ENCODE assay signal across 17 cellular contexts in the genomic region with DNA sequence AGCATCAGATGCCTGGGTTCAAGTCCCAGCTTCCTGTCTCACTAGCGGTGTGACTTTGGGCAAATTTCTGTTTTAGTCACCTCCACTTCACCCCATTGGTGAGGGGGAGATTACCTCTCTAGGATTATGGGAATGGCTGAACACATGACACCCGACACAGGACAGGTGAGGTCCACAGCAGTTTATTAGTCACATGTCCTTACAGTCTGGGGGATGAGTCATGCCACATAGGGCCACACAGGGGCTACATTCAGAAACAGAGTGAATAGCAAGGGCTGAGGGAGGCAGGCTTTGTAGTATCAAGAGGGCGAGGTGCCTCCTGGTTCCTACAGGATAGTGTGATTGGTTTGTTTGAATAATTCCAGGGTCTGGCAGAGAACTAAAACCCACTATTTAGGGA. TPM values are rescaled to one million over a fixed set of nuclear protein-coding genes. Genes with fewer than 3 reads are reported as not detected.
DNase-seq lines count a peak whose midpoint lies in the region; ATAC-seq, FAIRE-seq and TF ChIP-seq lines count a peak whose summit lies in the region.
"Had no signal": no experiment of that assay in that cellular context is flagged by ENCODE, and none has a peak within 500 bp of the region (broad histone marks: within the 10 kb centered on the region; RNA-seq: fewer than 3 reads in every experiment).

No MANE protein-coding gene starts in this region.

- H3K4me3 ChIP-seq in HepG2 (replicated peaks in 1 of 3; ENCODE audit: insufficient read depth in 1 of 3, low read depth in 2 of 3, low read length in 3 of 3) (no peak overlapping the region), right lobe of liver (no peak overlapping the region)

- FAIRE-seq in HepG2 (lab: Jason Lieb, UNC) (no peak), urothelium cell line (lab: Jason Lieb, UNC) (peak; percentile 9)

- BruUV-seq in HepG2 (replicated peaks; lab: Mats Ljungman, UMichigan) = no TSS peak

- ATAC-seq in HepG2 (no peak), right lobe of liver (no peak), HG03565 (IDR thresholded peaks at IDR 0.05; ENCODE audit: unreplicated experiment) (no peak)

- H3K4me1 ChIP-seq in HepG2 (ENCODE audit: insufficient read depth, low read length) (no peaks in the 10 kb centered on the region), right lobe of liver (no peaks in the 10 kb centered on the region)

- H3K27ac ChIP-seq in HepG2 (ENCODE audit: extremely low read length, insufficient read depth, low read length) (no peak overlapping the region), right lobe of liver (no peak overlapping the region)

- TF ChIP-seq CTCF in HepG2 (CRISPR knock-in tag; IDR thresholded peaks at IDR 0.05) (no peak), right lobe of liver (IDR thresholded peaks at IDR 0.05) (no peak)

- WGBS in HepG2 (ENCODE audit: low lambda C conversion rate) = 7% methylated on average over 2 of the region's 3 CpGs
- WGBS in right lobe of liver (ENCODE audit: insufficient coverage, low coverage, low lambda C conversion rate, missing lambda C conversion rate) = 79% methylated on average over 2 of the region's 3 CpGs

- TF ChIP-seq POLR2A in HepG2 (IDR thresholded peaks at IDR 0.05; ENCODE audit: insufficient read depth in 1 of 2, low read depth in 2 of 2, low read length in 2 of 2) (no peak), right lobe of liver (IDR thresholded peaks at IDR 0.05) (no peak)

- no peaks in the 10 kb centered on the region for H4K20me1 ChIP-seq in HepG2 (ENCODE audit: insufficient read depth, low read length)

- TF ChIP-seq RAD21 in HepG2 (CRISPR knock-in tag; IDR thresholded peaks at IDR 0.05) = no peak

- no peak overlapping the region for H3K4me2 ChIP-seq in HepG2 (ENCODE audit: low read depth, low read length)

- H3K27me3 ChIP-seq in HepG2 (ENCODE audit: control insufficient read depth in 1 of 2, insufficient read depth in 2 of 2, low read length in 2 of 2) = peaks cover 0 to 11% of the 10 kb centered on the region in 2 experiments; a peak in 3 of 5 replicates
- no peaks in the 10 kb centered on the region for H3K27me3 ChIP-seq in right lobe of liver

- H2AFZ ChIP-seq in HepG2 (ENCODE audit: low read length) = no peak overlapping the region

- no peak overlapping the region for H3K9ac ChIP-seq in HepG2 (ENCODE audit: insufficient read depth, low read depth, low read length)

- CTCF ChIA-PET in HepG2 (lab: Yijun Ruan, JAX; ENCODE audit: low intra/inter-chr PET ratio, low total read pairs) = no interaction called here

- TF ChIP-seq EP300 in HepG2 (IDR thresholded peaks at IDR 0.05; ENCODE audit: low read depth in 2 of 2, low read length in 2 of 2) = no peak
- no peak for TF ChIP-seq EP300 in HepG2 (CRISPR knock-in tag; IDR thresholded peaks at IDR 0.05; ENCODE audit: borderline replicate concordance)

- in situ Hi-C loops in HepG2 (cut with HindIII; ENCODE audit: extremely low pct_ligation_motif_present, low pct_unique_long_range_greater_than_20kb) = no loop called here

- intact Hi-C loops in HepG2 (cut with micrococcal nuclease; ENCODE audit: unreplicated experiment) (no loop called here), right lobe of liver (cut with DNase I) (no loop called here)

- H3K36me3 ChIP-seq in HepG2 (replicated peaks in 1 of 2; ENCODE audit: control insufficient read depth in 1 of 2, insufficient read depth in 2 of 2, low read length in 2 of 2) (no peaks in the 10 kb centered on the region), right lobe of liver (no peaks in the 10 kb centered on the region)

- DNase-seq in HepG2 (ENCODE audit: low spot score) (no peak), right lobe of liver (no peak), RPMI7951 (ENCODE audit: low read depth) (peak; percentile 38), iPS-NIHi7 (ENCODE audit: extremely low spot score) (peak; percentile 4), urothelium cell line (ENCODE audit: low spot score) (peak; percentile 25), NCI-H1105 treated with DMSO at 0.1 percent for 48 hours (lab: John Stamatoyannopoulos, UW) (no peak)
- no peak for DNase-seq in stimulated activated CD4-positive, alpha-beta T cell treated with anti-CD3 and anti-CD28 coated beads, Interleukin-4, amount 100 ng/mL, for 1 hour
- DNase-seq: ACHN; Calu3; CD4-positive, CD25-positive, alpha-beta regulatory T cell; H9; NCI-H1105; NCI-H187; NCI-H446 treated with DMSO at 0.1 percent for 48 hours; SIG-M5 had no signal

- H3K79me2 ChIP-seq in HepG2 (ENCODE audit: insufficient read depth, low read length) = no peaks in the 10 kb centered on the region

- POLR2A ChIA-PET in HepG2 (lab: Yijun Ruan, JAX) = no interaction called here

- H3K9me3 ChIP-seq in HepG2 (ENCODE audit: low read length) (no peaks in the 10 kb centered on the region), right lobe of liver (no peaks in the 10 kb centered on the region)

TF ChIP-seq in HepG2, 621 proteins besides CTCF, POLR2A, EP300 and RAD21:
- no peak for TF ChIP-seq KLF6 (CRISPR knock-in tag; IDR thresholded peaks at IDR 0.05)
- TF ChIP-seq, protein P1, sequence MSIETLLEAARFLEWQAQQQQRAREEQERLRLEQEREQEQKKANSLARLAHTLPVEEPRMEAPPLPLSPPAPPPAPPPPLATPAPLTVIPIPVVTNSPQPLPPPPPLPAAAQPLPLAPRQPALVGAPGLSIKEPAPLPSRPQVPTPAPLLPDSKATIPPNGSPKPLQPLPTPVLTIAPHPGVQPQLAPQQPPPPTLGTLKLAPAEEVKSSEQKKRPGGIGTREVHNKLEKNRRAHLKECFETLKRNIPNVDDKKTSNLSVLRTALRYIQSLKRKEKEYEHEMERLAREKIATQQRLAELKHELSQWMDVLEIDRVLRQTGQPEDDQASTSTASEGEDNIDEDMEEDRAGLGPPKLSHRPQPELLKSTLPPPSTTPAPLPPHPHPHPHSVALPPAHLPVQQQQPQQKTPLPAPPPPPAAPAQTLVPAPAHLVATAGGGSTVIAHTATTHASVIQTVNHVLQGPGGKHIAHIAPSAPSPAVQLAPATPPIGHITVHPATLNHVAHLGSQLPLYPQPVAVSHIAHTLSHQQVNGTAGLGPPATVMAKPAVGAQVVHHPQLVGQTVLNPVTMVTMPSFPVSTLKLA (IDR thresholded peaks at IDR 0.05) = peak; percentile 35; the same call in 1 of the 2 replicates

RNA-seq across cellular contexts. Expression of gene ITGA11, which starts 15.2 kb away (rescaled TPM):
- total RNA-seq in HepG2 (2016; rRNA removed; fragmentation: Illumina TruSeq; extraction: Trizol) = not detected in 2 replicates
- not detected in 2 replicates for total RNA-seq in HepG2 (2016; cell fraction: cytosol; rRNA removed; fragmentation: Illumina TruSeq; extraction: Trizol; ENCODE audit: low read depth)
- total RNA-seq in HepG2 (2016; cell fraction: insoluble cytoplasmic fraction; rRNA removed; fragmentation: Illumina TruSeq; extraction: Trizol) = not detected in 2 replicates
- not detected in 2 replicates for total RNA-seq in HepG2 (2016; cell fraction: membrane; rRNA removed; fragmentation: Illumina TruSeq; extraction: Trizol)
- 0.03 TPM in 1 of 2 replicates, not detected in the other for total RNA-seq in HepG2 (2016; cell fraction: nucleus; rRNA removed; fragmentation: Illumina TruSeq; extraction: Trizol)
- not detected in 2 replicates for polyA plus RNA-seq in HepG2 (2011; rRNA removed)
- polyA plus RNA-seq in HepG2 (2011; cell fraction: cytosol; rRNA removed) = not detected in 2 replicates
- polyA plus RNA-seq in HepG2 (2011; cell fraction: nucleus; rRNA removed) = 0.02 TPM in 2 replicates
- polyA plus RNA-seq in HepG2 (2012) = 0.01 TPM in 1 of 2 replicates, not detected in the other
- not detected in 2 replicates for polyA plus RNA-seq in HepG2 (2016; cell fraction: cytosol; fragmentation: Illumina TruSeq; extraction: Trizol; ENCODE audit: low read depth)
- not detected in 2 replicates for polyA plus RNA-seq in HepG2 (2016; cell fraction: insoluble cytoplasmic fraction; fragmentation: Illumina TruSeq; extraction: Trizol; ENCODE audit: low read depth)
- polyA plus RNA-seq in HepG2 (2016; cell fraction: membrane; fragmentation: Illumina TruSeq; extraction: Trizol; ENCODE audit: low read depth) = not detected in 2 replicates
- not detected in 2 replicates for polyA plus RNA-seq in HepG2 (2016; cell fraction: nucleus; fragmentation: Illumina TruSeq; extraction: Trizol; ENCODE audit: insufficient read depth, low read depth)
- polyA minus RNA-seq in HepG2 (2011; rRNA and poly(A)+ RNA removed; ENCODE audit: low replicate concordance) = not detected in 2 replicates
- polyA minus RNA-seq in HepG2 (2011; cell fraction: cytosol; rRNA and poly(A)+ RNA removed) = not detected in 2 replicates
- 0.12 TPM in 1 of 2 replicates, not detected in the other for polyA minus RNA-seq in HepG2 (2011; cell fraction: nucleus; rRNA and poly(A)+ RNA removed)
- total RNA-seq in right lobe of liver = 1 to 10 TPM in 1 of 6 experiments, under 1 TPM in 5; 0.51 to 1.4 (median 0.73) TPM
- 90.7 and 102 TPM in 2 replicates for total RNA-seq in RPMI7951 (2014; rRNA removed; shearing (Covaris generic))
- total RNA-seq: Calu3; CD4-positive, CD25-positive, alpha-beta regulatory T cell; HT-29 had no signal

Comparison
In these comparisons a context has a peak if more than half of its experiments do, and no peak if none do; other contexts are left out.
1. DNase-seq: peak in RPMI7951 (single experiment), iPS-NIHi7 (single experiment) and urothelium cell line (single experiment); none in HepG2 (single experiment), right lobe of liver (0 of 3), stimulated activated CD4-positive, alpha-beta T cell treated with anti-CD3 and anti-CD28 coated beads, Interleukin-4, amount 100 ng/mL, for 1 hour (single experiment) and NCI-H1105 treated with DMSO at 0.1 percent for 48 hours (single experiment).
2. RNA of gene ITGA11, which starts 15.2 kb away (total RNA-seq): 90.7 to 102 TPM in RPMI7951; 0.51 to 1.4 TPM in right lobe of liver and 0.03 TPM in HepG2; every median in the first group is over 10 times any median in the second.